In the genomic region with DNA sequence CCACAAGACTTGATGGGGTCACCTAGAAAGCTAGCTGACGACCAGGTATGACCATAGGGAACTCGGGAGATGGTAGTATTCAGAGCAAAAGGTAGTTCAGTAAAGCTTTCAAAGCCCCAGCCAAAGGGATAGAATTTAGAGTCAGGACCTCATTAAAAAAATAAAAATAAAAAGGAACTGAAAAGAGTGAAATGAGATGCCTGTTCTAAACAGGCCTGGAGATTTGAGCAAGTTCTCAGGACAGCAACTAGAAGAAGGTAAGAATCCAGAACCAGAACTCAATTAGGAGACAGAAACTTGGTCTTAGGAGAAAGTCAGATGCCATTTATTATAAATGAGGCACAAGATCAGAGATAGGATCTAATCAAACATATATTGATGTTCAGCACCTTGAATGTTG, we compare ENCODE assay signal across 18 cellular contexts.
DNase-seq lines count a peak whose midpoint lies in the region; ATAC-seq, FAIRE-seq and TF ChIP-seq lines count a peak whose summit lies in the region.
"Had no signal": no experiment of that assay in that cellular context is flagged by ENCODE, and none has a peak within 500 bp of the region (broad histone marks: within the 10 kb centered on the region; RNA-seq: fewer than 3 reads in every experiment).

No MANE protein-coding gene starts in this region.

- ATAC-seq in Panc1, result no peak
- no peak for ATAC-seq in central memory CD8-positive, alpha-beta T cell (replicated peaks; ENCODE audit: extremely low read depth, poor library complexity, severe bottlenecking)
- ATAC-seq: A549; CD8-positive, alpha-beta T cell had no signal

- intact Hi-C loops in Panc1 (cut with micrococcal nuclease; ENCODE audit: unreplicated experiment), result no loop called here

- H3K4me3 ChIP-seq in Panc1 (ENCODE audit: low read depth in 2 of 2, low read length in 2 of 2), result no peak overlapping the region
- H3K4me3 ChIP-seq: A549; BLaER1 treated with 17β-estradiol and CSF1 and Interleukin-3, amounts not matched to agents 10 nM and 100 nM had no signal

- no peaks in the 10 kb centered on the region for H3K36me3 ChIP-seq in Panc1 (ENCODE audit: control insufficient read depth, insufficient read depth, low read length)

- peaks cover 4% of the 10 kb centered on the region for H3K36me3 Mint-ChIP-seq in central memory CD8-positive, alpha-beta T cell (ENCODE audit: insufficient read depth)

- DNase-seq in GM12891 (ENCODE audit: insufficient read length, low spot score), result no peak
- no peak for DNase-seq in Panc1 (ENCODE audit: low read depth, low spot score)
- DNase-seq in central memory CD8-positive, alpha-beta T cell (ENCODE audit: low spot score in 2 of 2), result no peak
- DNase-seq in NCI-H1694 treated with DMSO at 0.1 percent for 48 hours (lab: John Stamatoyannopoulos, UW), result no peak
- DNase-seq in ecto neural progenitor cell (ENCODE audit: low spot score), result no peak
- DNase-seq: AML-193; Caco-2; Calu3; CD4-positive, alpha-beta T cell; CD8-positive, alpha-beta T cell; DMS79 treated with DMSO at 0.1 percent for 48 hours; GF-D8 had no signal

- FAIRE-seq in GM12891 (lab: Jason Lieb, UNC), result no peak
- FAIRE-seq: A549, G401.6 had no signal

- peaks cover 24% of the 10 kb centered on the region for H3K4me1 Mint-ChIP-seq in central memory CD8-positive, alpha-beta T cell

- TF ChIP-seq CTCF in Panc1 (IDR thresholded peaks at IDR 0.05), result no peak

- H3K4me3 Mint-ChIP-seq in central memory CD8-positive, alpha-beta T cell, result no peak overlapping the region
- H3K4me3 Mint-ChIP-seq: B cell; CD4-positive, alpha-beta T cell; CD8-positive, alpha-beta T cell had no signal

- CTCF ChIA-PET in Panc1 (lab: Charles Lee), result no interaction called here

- H3K9me3 ChIP-seq in Panc1 (ENCODE audit: control insufficient read depth, insufficient read depth, low read depth, low read length), result no peaks in the 10 kb centered on the region
- H3K9me3 ChIP-seq: A549, Caco-2 had no signal

- H3K27me3 Mint-ChIP-seq in central memory CD8-positive, alpha-beta T cell, result no peaks in the 10 kb centered on the region
- H3K27me3 Mint-ChIP-seq: B cell; CD4-positive, alpha-beta T cell had no signal

- H3K9me3 Mint-ChIP-seq in central memory CD8-positive, alpha-beta T cell, result no peaks in the 10 kb centered on the region

- in situ Hi-C loops in Panc1 (cut with HindIII; ENCODE audit: low pct_unique_long_range_greater_than_20kb, low sequenced_read_pairs), result no loop called here

- H3K27ac Mint-ChIP-seq in central memory CD8-positive, alpha-beta T cell (ENCODE audit: low read depth), result peak overlapping the region; percentile 0
- H3K27ac Mint-ChIP-seq: B cell; CD4-positive, alpha-beta T cell; CD8-positive, alpha-beta T cell had no signal

- H3K27me3 ChIP-seq in Panc1 (ENCODE audit: control insufficient read depth, insufficient read depth, low read length), result no peaks in the 10 kb centered on the region
- H3K27me3 ChIP-seq: BLaER1 treated with 17β-estradiol and CSF1 and Interleukin-3, amounts not matched to agents 10 nM and 100 nM had no signal

- TF ChIP-seq POLR2A in GM12891 (IDR thresholded peaks at IDR 0.05; ENCODE audit: low read depth, low read length), result no peak

- BruUV-seq in Panc1 (replicated peaks; lab: Mats Ljungman, UMichigan), result TSS peak; percentile 19

- POLR2A ChIA-PET in Panc1 (lab: Charles Lee), result no interaction called here

- no peaks in the 10 kb centered on the region for H3K4me1 ChIP-seq in Panc1 (ENCODE audit: control insufficient read depth, insufficient read depth, low read length)
- H3K4me1 ChIP-seq: A549, Caco-2 had no signal

- no peak overlapping the region for H3K27ac ChIP-seq in Panc1 (ENCODE audit: low read length)
- H3K27ac ChIP-seq: 22Rv1; A549; BLaER1 treated with 17β-estradiol and CSF1 and Interleukin-3, amounts not matched to agents 10 nM and 100 nM; C4-2B had no signal

TF ChIP-seq in GM12891, 5 proteins besides CTCF, POLR2A, EP300 and RAD21:
- TF ChIP-seq POLR2AphosphoS5 (IDR thresholded peaks at IDR 0.05; ENCODE audit: low read depth, low read length), result no peak
- peak; percentile 73 for TF ChIP-seq SPI1 (IDR thresholded peaks at IDR 0.05; ENCODE audit: low read depth, low read length)
